Comparison of ENCODE assay signal across 1 cellular context in the genomic region with DNA sequence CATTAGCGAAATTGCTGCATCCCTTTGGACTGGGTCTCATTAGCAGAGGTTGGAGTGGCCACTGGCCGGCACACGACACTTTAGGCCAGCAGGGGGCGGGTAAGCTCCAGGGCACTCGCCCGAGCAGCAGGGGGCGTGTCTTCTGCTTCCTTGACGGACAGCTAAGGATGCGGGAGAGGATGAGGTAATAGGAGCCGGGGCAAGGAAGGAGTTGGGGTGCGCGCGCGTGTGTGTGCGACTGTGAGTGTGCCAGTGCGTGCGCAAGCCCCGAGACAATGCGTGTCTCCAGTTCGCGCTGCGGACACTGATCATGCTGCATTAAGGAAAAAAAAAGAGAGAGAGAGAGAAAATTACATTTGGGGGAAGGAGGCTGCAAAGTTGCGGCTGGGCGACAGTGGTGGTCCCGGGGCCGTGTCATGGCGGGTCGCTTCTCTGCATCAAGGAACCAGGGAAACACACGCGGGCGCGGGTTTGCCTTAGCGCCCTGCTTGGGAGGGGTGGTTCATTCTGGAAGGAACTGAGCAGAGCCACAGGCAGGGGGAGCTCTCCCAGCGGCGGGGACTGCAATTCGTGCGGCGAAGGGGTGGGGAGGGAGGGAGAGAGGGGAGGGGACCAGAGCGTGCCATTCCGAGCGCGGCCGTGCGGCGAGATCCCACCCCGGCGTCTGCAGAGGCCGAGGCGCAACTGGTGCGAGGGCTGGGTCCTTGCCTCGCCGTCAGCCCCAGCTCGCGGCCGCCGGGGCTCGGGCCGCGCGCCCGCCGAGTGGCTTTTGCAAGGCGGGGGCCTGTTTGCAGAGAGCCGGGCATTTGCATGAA.
A peak's percentile ranks its signal among the peaks of the same experiment; 100 is the strongest.
TF ChIP-seq lines count a peak whose summit lies in the region.

DTX4 (plus strand) TSS at position 625 of the 815 bp plus-strand sequence. CDS start 464 bp downstream, outside the sequence.

TF ChIP-seq in K562, 482 proteins besides CTCF, POLR2A, EP300 and RAD21 (continued from another document and continues in another):
- no peak for TF ChIP-seq NFRKB (IDR thresholded peaks at IDR 0.05; ENCODE audit: low read depth)
- no peak for TF ChIP-seq ZFP1 (CRISPR knock-in tag; IDR thresholded peaks at IDR 0.05)
- no peak for TF ChIP-seq ATF4 (CRISPR knock-in tag; IDR thresholded peaks at IDR 0.05)
- TF ChIP-seq ZNF57 (CRISPR knock-in tag; IDR thresholded peaks at IDR 0.05) = no peak
- TF ChIP-seq, protein P1, sequence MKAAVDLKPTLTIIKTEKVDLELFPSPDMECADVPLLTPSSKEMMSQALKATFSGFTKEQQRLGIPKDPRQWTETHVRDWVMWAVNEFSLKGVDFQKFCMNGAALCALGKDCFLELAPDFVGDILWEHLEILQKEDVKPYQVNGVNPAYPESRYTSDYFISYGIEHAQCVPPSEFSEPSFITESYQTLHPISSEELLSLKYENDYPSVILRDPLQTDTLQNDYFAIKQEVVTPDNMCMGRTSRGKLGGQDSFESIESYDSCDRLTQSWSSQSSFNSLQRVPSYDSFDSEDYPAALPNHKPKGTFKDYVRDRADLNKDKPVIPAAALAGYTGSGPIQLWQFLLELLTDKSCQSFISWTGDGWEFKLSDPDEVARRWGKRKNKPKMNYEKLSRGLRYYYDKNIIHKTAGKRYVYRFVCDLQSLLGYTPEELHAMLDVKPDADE (conservative IDR thresholded peaks at IDR 0.05; ENCODE audit: control insufficient read depth, low read depth, low read length) = peak; percentile 18; the same call in 1 of the 2 replicates
- TF ChIP-seq, protein P2, sequence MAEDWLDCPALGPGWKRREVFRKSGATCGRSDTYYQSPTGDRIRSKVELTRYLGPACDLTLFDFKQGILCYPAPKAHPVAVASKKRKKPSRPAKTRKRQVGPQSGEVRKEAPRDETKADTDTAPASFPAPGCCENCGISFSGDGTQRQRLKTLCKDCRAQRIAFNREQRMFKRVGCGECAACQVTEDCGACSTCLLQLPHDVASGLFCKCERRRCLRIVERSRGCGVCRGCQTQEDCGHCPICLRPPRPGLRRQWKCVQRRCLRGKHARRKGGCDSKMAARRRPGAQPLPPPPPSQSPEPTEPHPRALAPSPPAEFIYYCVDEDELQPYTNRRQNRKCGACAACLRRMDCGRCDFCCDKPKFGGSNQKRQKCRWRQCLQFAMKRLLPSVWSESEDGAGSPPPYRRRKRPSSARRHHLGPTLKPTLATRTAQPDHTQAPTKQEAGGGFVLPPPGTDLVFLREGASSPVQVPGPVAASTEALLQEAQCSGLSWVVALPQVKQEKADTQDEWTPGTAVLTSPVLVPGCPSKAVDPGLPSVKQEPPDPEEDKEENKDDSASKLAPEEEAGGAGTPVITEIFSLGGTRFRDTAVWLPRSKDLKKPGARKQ (CRISPR knock-in tag; IDR thresholded peaks at IDR 0.05) = no peak
- TF ChIP-seq ZBTB17 (CRISPR knock-in tag; IDR thresholded peaks at IDR 0.05) = no peak
- no peak for TF ChIP-seq HNRNPLL (IDR thresholded peaks at IDR 0.05; ENCODE audit: low read depth, low read length, poor library complexity, severe bottlenecking)
- no peak for TF ChIP-seq GATA2 (CRISPR knock-in tag; IDR thresholded peaks at IDR 0.05)
- no peak for TF ChIP-seq RFX7 (CRISPR knock-in tag; IDR thresholded peaks at IDR 0.05)
- TF ChIP-seq PATZ1 (CRISPR knock-in tag; IDR thresholded peaks at IDR 0.05; ENCODE audit: borderline replicate concordance) = no peak
- TF ChIP-seq GTF2F1 (IDR thresholded peaks at IDR 0.05; ENCODE audit: low read depth, low read length) = no peak
- TF ChIP-seq TAF15 (IDR thresholded peaks at IDR 0.05; ENCODE audit: low read depth, low read length) = no peak
- TF ChIP-seq CXXC5 (CRISPR knock-in tag; IDR thresholded peaks at IDR 0.05) = peak; percentile 63; the same call in 1 of the 2 replicates
- peak; percentile 51; the same call in 1 of the 2 replicates for TF ChIP-seq MYC (IDR thresholded peaks at IDR 0.05; ENCODE audit: low read depth, low read length)
- no peak for TF ChIP-seq MYC (CRISPR knock-in tag; IDR thresholded peaks at IDR 0.05; ENCODE audit: borderline replicate concordance, low read depth)
- TF ChIP-seq, protein P3, sequence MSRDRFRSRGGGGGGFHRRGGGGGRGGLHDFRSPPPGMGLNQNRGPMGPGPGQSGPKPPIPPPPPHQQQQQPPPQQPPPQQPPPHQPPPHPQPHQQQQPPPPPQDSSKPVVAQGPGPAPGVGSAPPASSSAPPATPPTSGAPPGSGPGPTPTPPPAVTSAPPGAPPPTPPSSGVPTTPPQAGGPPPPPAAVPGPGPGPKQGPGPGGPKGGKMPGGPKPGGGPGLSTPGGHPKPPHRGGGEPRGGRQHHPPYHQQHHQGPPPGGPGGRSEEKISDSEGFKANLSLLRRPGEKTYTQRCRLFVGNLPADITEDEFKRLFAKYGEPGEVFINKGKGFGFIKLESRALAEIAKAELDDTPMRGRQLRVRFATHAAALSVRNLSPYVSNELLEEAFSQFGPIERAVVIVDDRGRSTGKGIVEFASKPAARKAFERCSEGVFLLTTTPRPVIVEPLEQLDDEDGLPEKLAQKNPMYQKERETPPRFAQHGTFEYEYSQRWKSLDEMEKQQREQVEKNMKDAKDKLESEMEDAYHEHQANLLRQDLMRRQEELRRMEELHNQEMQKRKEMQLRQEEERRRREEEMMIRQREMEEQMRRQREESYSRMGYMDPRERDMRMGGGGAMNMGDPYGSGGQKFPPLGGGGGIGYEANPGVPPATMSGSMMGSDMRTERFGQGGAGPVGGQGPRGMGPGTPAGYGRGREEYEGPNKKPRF (IDR thresholded peaks at IDR 0.05; ENCODE audit: low read depth, low read length) = no peak
- TF ChIP-seq SMAD1 (IDR thresholded peaks at IDR 0.05; ENCODE audit: low read depth, low read length, partially characterized antibody) = no peak
- TF ChIP-seq KLF10 (CRISPR knock-in tag; IDR thresholded peaks at IDR 0.05) = no peak
- TF ChIP-seq U2AF2 (optimal IDR thresholded peaks at IDR 0.05; ENCODE audit: low read depth, low read length) = no peak
- TF ChIP-seq NFATC3 (IDR thresholded peaks at IDR 0.05) = no peak
- TF ChIP-seq SMAD4 (CRISPR knock-in tag; conservative IDR thresholded peaks at IDR 0.05) = 0 out of 2 replicates have a peak, but pooled peaks have one; percentile 20
- TF ChIP-seq, protein P4, sequence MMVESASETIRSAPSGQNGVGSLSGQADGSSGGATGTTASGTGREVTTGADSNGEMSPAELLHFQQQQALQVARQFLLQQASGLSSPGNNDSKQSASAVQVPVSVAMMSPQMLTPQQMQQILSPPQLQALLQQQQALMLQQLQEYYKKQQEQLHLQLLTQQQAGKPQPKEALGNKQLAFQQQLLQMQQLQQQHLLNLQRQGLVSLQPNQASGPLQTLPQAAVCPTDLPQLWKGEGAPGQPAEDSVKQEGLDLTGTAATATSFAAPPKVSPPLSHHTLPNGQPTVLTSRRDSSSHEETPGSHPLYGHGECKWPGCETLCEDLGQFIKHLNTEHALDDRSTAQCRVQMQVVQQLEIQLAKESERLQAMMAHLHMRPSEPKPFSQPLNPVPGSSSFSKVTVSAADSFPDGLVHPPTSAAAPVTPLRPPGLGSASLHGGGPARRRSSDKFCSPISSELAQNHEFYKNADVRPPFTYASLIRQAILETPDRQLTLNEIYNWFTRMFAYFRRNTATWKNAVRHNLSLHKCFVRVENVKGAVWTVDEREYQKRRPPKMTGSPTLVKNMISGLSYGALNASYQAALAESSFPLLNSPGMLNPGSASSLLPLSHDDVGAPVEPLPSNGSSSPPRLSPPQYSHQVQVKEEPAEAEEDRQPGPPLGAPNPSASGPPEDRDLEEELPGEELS (CRISPR knock-in tag; IDR thresholded peaks at IDR 0.05; ENCODE audit: borderline replicate concordance) = no peak
- TF ChIP-seq YY1 (IDR thresholded peaks at IDR 0.05; ENCODE audit: borderline replicate concordance in 1 of 3, control insufficient read depth in 1 of 3, extremely low read depth in 1 of 3, insufficient read depth in 3 of 3, insufficient read length in 1 of 3, insufficient replicate concordance in 2 of 3, low read depth in 1 of 3, low read length in 2 of 3) = no peak
- peak; percentile 26; the same call in 1 of the 2 replicates for TF ChIP-seq NCOA1 (IDR thresholded peaks at IDR 0.05; ENCODE audit: low read depth)
- no peak for TF ChIP-seq MEF2A (IDR thresholded peaks at IDR 0.05; ENCODE audit: control insufficient read depth, low read depth, low read length)
- TF ChIP-seq ZNF224 (CRISPR knock-in tag; IDR thresholded peaks at IDR 0.05) = no peak
- no peak for TF ChIP-seq MCM3 (IDR thresholded peaks at IDR 0.05)
- no peak for TF ChIP-seq ZNF76 (CRISPR knock-in tag; IDR thresholded peaks at IDR 0.05; ENCODE audit: borderline replicate concordance)
- no peak for TF ChIP-seq ASH1L (IDR thresholded peaks at IDR 0.05; ENCODE audit: borderline replicate concordance, low read depth, partially characterized antibody)
- no peak for TF ChIP-seq PML (IDR thresholded peaks at IDR 0.05; ENCODE audit: low read length)
- no peak for TF ChIP-seq DIDO1 (tag; IDR thresholded peaks at IDR 0.05; ENCODE audit: low read depth)
- TF ChIP-seq BACH1 (tag; IDR thresholded peaks at IDR 0.05) = no peak
- TF ChIP-seq RERE (CRISPR knock-in tag; IDR thresholded peaks at IDR 0.05; ENCODE audit: borderline replicate concordance) = no peak
